16 cellular contexts compared by ENCODE assay signal in genomic region chr4:156615066-156615514, GRCh38.
DNase-seq lines count a peak whose midpoint lies in the region; ATAC-seq and TF ChIP-seq lines count a peak whose summit lies in the region.
"Had no signal": no experiment of that assay in that cellular context is flagged by ENCODE, and none has a peak within 500 bp of the region (broad histone marks: within the 10 kb centered on the region; RNA-seq: fewer than 3 reads in every experiment).

No MANE protein-coding gene starts in this region.

- H3K4me1 Mint-ChIP-seq in activated naive CD8-positive, alpha-beta T cell treated with anti-CD3 and anti-CD28 coated beads for 36 hours: no peaks in the 10 kb centered on the region
- H3K4me1 Mint-ChIP-seq: stimulated activated naive CD8-positive, alpha-beta T cell treated with anti-CD3 and anti-CD28 coated beads, Interleukin-15, amount 100 ng/mL, for 72 hours had no signal

- H3K9me2 ChIP-seq in hepatocyte (replicated peaks; ENCODE audit: insufficient read depth): no peaks in the 10 kb centered on the region

- H3K9ac ChIP-seq in adipocyte (ENCODE audit: low read length): no peak overlapping the region

- TF ChIP-seq CTCF in heart left ventricle (IDR thresholded peaks at IDR 0.05) (no peak), hepatocyte (IDR thresholded peaks at IDR 0.05; ENCODE audit: poor library complexity) (no peak)

- no peaks in the 10 kb centered on the region for H3K27me3 Mint-ChIP-seq in activated naive CD8-positive, alpha-beta T cell treated with anti-CD3 and anti-CD28 coated beads for 36 hours
- H3K27me3 Mint-ChIP-seq: stimulated activated naive CD8-positive, alpha-beta T cell treated with anti-CD3 and anti-CD28 coated beads, Interleukin-15, amount 100 ng/mL, for 72 hours had no signal

- no peaks in the 10 kb centered on the region for H3K36me3 ChIP-seq in heart left ventricle
- no peaks in the 10 kb centered on the region for H3K36me3 ChIP-seq in adipocyte (ENCODE audit: control insufficient read depth, insufficient read depth, low read length, severe bottlenecking)
- H3K36me3 ChIP-seq in hepatocyte (replicated peaks; ENCODE audit: insufficient read depth, low read depth): no peaks in the 10 kb centered on the region
- H3K36me3 ChIP-seq: pancreas had no signal

- H4K20me1 ChIP-seq in hepatocyte (ENCODE audit: insufficient read depth, poor library complexity, severe bottlenecking): no peaks in the 10 kb centered on the region

- H3K4me1 ChIP-seq in heart left ventricle: peaks cover 0 to 2% (median 0%) of the 10 kb centered on the region in 12 donors
- H3K4me1 ChIP-seq in adipocyte (ENCODE audit: control insufficient read depth, insufficient read depth, low read length): peaks cover 13% of the 10 kb centered on the region
- peaks cover 4% of the 10 kb centered on the region for H3K4me1 ChIP-seq in hepatocyte (ENCODE audit: insufficient read depth)
- H3K4me1 ChIP-seq: A549, pancreas had no signal

- DNase-seq in heart left ventricle (no peak), Right ventricle myocardium inferior (ENCODE audit: missing footprints) (no peak), adipocyte (ENCODE audit: low read depth) (peak; percentile 89), iris pigment epithelial cell (ENCODE audit: low read depth) (peak; percentile 99), KBM-7 (no peak), NCI-H1092 treated with DMSO at 0.1 percent for 48 hours (lab: John Stamatoyannopoulos, UW) (no peak), hepatocyte (ENCODE audit: low spot score) (no peak)
- no peak for DNase-seq in activated naive CD8-positive, alpha-beta T cell treated with anti-CD3 and anti-CD28 coated beads for 36 hours
- DNase-seq: erythroblast; left cardiac atrium; pancreas; stimulated activated naive CD8-positive, alpha-beta T cell treated with anti-CD3 and anti-CD28 coated beads, Interleukin-15, amount 100 ng/mL, for 72 hours had no signal

- no peak overlapping the region for H3K4me3 Mint-ChIP-seq in activated naive CD8-positive, alpha-beta T cell treated with anti-CD3 and anti-CD28 coated beads for 36 hours
- H3K4me3 Mint-ChIP-seq: stimulated activated naive CD8-positive, alpha-beta T cell treated with anti-CD3 and anti-CD28 coated beads, Interleukin-15, amount 100 ng/mL, for 72 hours had no signal

- peak in 3 of 4 donors; percentile 30 to 86 (median 54) for ATAC-seq in heart left ventricle
- ATAC-seq in Right ventricle myocardium inferior: no peak
- ATAC-seq: A549; body of pancreas; K562; stimulated activated naive CD8-positive, alpha-beta T cell treated with anti-CD3 and anti-CD28 coated beads, Interleukin-15, amount 100 ng/mL, for 72 hours had no signal

- no peak overlapping the region for H3K4me2 ChIP-seq in hepatocyte
- H3K4me2 ChIP-seq: A549 had no signal

- no peaks in the 10 kb centered on the region for H3K36me3 Mint-ChIP-seq in activated naive CD8-positive, alpha-beta T cell treated with anti-CD3 and anti-CD28 coated beads for 36 hours

- 35 to 57% (median 48%) methylated on average over 2 of the region's 2 CpGs for WGBS in heart left ventricle, 4 donors
- whole genome bisulfite sequencing in hepatocyte (ENCODE audit: low lambda C conversion rate, missing lambda C conversion rate): 69% methylated on average over 2 of the region's 2 CpGs

- H3K79me2 ChIP-seq in hepatocyte: no peaks in the 10 kb centered on the region

- intact Hi-C loops in heart left ventricle (cut with DNase I): no loop called here
- intact Hi-C loops in Right ventricle myocardium inferior (cut with DNase I): no loop called here

- H2AFZ ChIP-seq in hepatocyte: no peak overlapping the region

- no peak overlapping the region for H3K4me3 ChIP-seq in heart left ventricle
- H3K4me3 ChIP-seq in adipocyte (ENCODE audit: low read length): peak overlapping the region; percentile 16
- H3K4me3 ChIP-seq in hepatocyte: no peak overlapping the region
- H3K4me3 ChIP-seq: A549, body of pancreas, K562, pancreas had no signal

- in situ Hi-C loops in KBM-7 (cut with MboI; ENCODE audit: low pct_unique_long_range_greater_than_20kb, low sequenced_read_pairs): no loop called here

- no peak for TF ChIP-seq POLR2A in heart left ventricle (IDR thresholded peaks at IDR 0.05)

- H3K9me3 Mint-ChIP-seq in activated naive CD8-positive, alpha-beta T cell treated with anti-CD3 and anti-CD28 coated beads for 36 hours: no peaks in the 10 kb centered on the region

- no peak overlapping the region for H3K27ac ChIP-seq in heart left ventricle
- H3K27ac ChIP-seq in hepatocyte: no peak overlapping the region
- H3K27ac ChIP-seq: A549, body of pancreas, pancreas, RWPE1 had no signal

- no peaks in the 10 kb centered on the region for H3K27me3 ChIP-seq in heart left ventricle
- no peaks in the 10 kb centered on the region for H3K27me3 ChIP-seq in adipocyte (replicated peaks; ENCODE audit: control insufficient read depth, insufficient read depth, low read length)
- H3K27me3 ChIP-seq in hepatocyte: no peaks in the 10 kb centered on the region
- H3K27me3 ChIP-seq: body of pancreas, pancreas had no signal

- H3K27ac Mint-ChIP-seq in activated naive CD8-positive, alpha-beta T cell treated with anti-CD3 and anti-CD28 coated beads for 36 hours: no peak overlapping the region
- H3K27ac Mint-ChIP-seq: stimulated activated naive CD8-positive, alpha-beta T cell treated with anti-CD3 and anti-CD28 coated beads, Interleukin-15, amount 100 ng/mL, for 72 hours had no signal

- no peaks in the 10 kb centered on the region for H3K9me3 ChIP-seq in heart left ventricle
- no peaks in the 10 kb centered on the region for H3K9me3 ChIP-seq in adipocyte (ENCODE audit: control insufficient read depth, low read length)
- no peaks in the 10 kb centered on the region for H3K9me3 ChIP-seq in hepatocyte (ENCODE audit: low read depth)
- H3K9me3 ChIP-seq: A549, body of pancreas, pancreas had no signal

Comparison
In these comparisons a context has a peak if more than half of its experiments do, and no peak if none do; other contexts are left out.
1. DNase-seq: peak in adipocyte (single experiment) and iris pigment epithelial cell (single experiment); none in heart left ventricle (0 of 5), Right ventricle myocardium inferior (single experiment), KBM-7 (single experiment), activated naive CD8-positive, alpha-beta T cell treated with anti-CD3 and anti-CD28 coated beads for 36 hours (single experiment), NCI-H1092 treated with DMSO at 0.1 percent for 48 hours (single experiment) and hepatocyte (single experiment).